8 cellular contexts compared by ENCODE assay signal in the genomic region with DNA sequence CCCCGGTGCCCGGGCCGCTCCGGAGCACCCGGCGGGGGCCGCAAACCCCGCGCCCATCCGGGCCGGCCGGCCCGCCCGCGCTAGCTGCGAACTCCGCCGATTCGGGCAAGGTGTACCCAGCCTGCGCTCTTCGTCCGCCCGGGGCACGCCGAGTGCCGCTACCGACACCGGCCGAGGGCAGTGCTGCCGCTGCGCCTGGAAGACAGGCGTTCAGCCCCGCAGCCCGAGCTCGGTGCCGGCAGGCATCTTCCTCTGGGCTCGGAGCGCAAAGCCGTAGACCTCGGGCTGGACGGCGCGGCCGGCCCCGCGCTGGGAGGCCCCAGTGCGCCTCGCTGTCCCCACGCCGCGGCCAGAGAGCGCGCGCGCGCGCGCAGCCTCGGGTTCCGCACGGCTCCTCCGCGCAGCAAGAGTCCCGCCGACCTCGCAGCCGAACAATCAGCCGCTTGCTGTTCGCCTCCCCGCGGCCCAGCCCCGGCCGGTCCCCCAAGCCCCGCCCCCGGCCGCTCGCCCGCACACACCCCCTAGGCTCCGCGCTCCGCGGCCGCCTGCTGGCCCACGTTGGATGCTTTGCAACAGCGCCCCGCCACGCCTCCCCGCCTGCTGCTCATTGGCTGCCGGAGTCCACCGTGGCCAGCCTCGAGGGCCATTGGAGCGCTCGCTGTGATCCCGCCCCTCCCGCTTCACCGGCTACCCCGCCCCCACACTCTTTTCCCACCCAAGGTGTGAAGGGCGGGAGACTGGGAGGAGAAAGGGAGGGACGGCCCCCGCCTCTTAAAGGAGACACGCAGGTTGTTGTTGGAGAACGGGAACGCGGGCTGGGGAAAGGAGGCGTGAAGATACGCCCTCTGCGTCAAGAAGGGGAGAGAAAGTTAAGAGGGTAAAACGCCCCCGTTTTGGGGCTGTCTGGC.
DNase-seq lines count a peak whose midpoint lies in the region; ATAC-seq and TF ChIP-seq lines count a peak whose summit lies in the region.

A gene with protein sequence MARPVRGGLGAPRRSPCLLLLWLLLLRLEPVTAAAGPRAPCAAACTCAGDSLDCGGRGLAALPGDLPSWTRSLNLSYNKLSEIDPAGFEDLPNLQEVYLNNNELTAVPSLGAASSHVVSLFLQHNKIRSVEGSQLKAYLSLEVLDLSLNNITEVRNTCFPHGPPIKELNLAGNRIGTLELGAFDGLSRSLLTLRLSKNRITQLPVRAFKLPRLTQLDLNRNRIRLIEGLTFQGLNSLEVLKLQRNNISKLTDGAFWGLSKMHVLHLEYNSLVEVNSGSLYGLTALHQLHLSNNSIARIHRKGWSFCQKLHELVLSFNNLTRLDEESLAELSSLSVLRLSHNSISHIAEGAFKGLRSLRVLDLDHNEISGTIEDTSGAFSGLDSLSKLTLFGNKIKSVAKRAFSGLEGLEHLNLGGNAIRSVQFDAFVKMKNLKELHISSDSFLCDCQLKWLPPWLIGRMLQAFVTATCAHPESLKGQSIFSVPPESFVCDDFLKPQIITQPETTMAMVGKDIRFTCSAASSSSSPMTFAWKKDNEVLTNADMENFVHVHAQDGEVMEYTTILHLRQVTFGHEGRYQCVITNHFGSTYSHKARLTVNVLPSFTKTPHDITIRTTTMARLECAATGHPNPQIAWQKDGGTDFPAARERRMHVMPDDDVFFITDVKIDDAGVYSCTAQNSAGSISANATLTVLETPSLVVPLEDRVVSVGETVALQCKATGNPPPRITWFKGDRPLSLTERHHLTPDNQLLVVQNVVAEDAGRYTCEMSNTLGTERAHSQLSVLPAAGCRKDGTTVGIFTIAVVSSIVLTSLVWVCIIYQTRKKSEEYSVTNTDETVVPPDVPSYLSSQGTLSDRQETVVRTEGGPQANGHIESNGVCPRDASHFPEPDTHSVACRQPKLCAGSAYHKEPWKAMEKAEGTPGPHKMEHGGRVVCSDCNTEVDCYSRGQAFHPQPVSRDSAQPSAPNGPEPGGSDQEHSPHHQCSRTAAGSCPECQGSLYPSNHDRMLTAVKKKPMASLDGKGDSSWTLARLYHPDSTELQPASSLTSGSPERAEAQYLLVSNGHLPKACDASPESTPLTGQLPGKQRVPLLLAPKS (minus strand): TSS at position 448 of the 908 bp plus-strand sequence. CDS start 615 bp downstream, outside the sequence.

- H3K4me3 ChIP-seq in AG04449 (ENCODE audit: low read depth, low read length) = peak within 1 kb of the TSS; percentile 81

- peak; percentile 68 for TF ChIP-seq CTCF in AG04449 (IDR thresholded peaks at IDR 0.05; ENCODE audit: insufficient read depth, low read length, missing control alignments)

- no peaks in the 10 kb centered on the region for H3K9me3 Mint-ChIP-seq in central memory CD8-positive, alpha-beta T cell

- H3K27me3 Mint-ChIP-seq in central memory CD8-positive, alpha-beta T cell = no peaks in the 10 kb centered on the region

- CTCF ChIA-PET in AG04449 (lab: Yijun Ruan, JAX) = interaction anchor here (1.9 to 2.6 kb wide), 2 partner anchors 93 to 321 kb away, joined by 5 to 11 read pairs; no protein-coding TSS in a partner anchor

- H3K27ac Mint-ChIP-seq in central memory CD8-positive, alpha-beta T cell (ENCODE audit: low read depth) = peak within 1 kb of the TSS; percentile 69

- DNase-seq in AG04449 (ENCODE audit: low read depth, low spot score) (peak; percentile 63), NCI-H226 (peak; percentile 84), islet precursor cell (peak; percentile 99)
- DNase-seq in central memory CD8-positive, alpha-beta T cell (ENCODE audit: low spot score in 2 of 2) = peak; percentile 92 to 94
- peak; percentile 98 for DNase-seq in stimulated activated CD4-positive, alpha-beta T cell treated with anti-CD3 and anti-CD28 coated beads, Interleukin-12 subunit alpha, Interleukin-12 subunit beta, amount 100 ng/mL, for 4 hours

- H3K36me3 Mint-ChIP-seq in central memory CD8-positive, alpha-beta T cell (ENCODE audit: insufficient read depth) = peaks cover 6% of the 10 kb centered on the region

- POLR2A ChIA-PET in AG04449 (lab: Yijun Ruan, JAX) = no interaction called here

- peaks cover 58% of the 10 kb centered on the region for H3K4me1 Mint-ChIP-seq in central memory CD8-positive, alpha-beta T cell

- ATAC-seq in GM18909 (IDR thresholded peaks at IDR 0.05; ENCODE audit: poor library complexity, unreplicated experiment) = peak; percentile 98
- ATAC-seq in HG03159 (IDR thresholded peaks at IDR 0.05; ENCODE audit: unreplicated experiment) = peak; percentile 98
- peak; percentile 95 to 96 for ATAC-seq in activated CD4-positive, CD25-positive, alpha-beta regulatory T cell treated with anti-CD3 and anti-CD28 coated beads, Interleukin-2, amount 50 U/mL, for 24 hours
- ATAC-seq in central memory CD8-positive, alpha-beta T cell (replicated peaks; ENCODE audit: extremely low read depth, poor library complexity, severe bottlenecking) = peak; percentile 91

- H3K4me3 Mint-ChIP-seq in central memory CD8-positive, alpha-beta T cell = peak within 1 kb of the TSS; percentile 81

Comparison
In these comparisons a context has a peak if more than half of its experiments do, and no peak if none do; other contexts are left out.
1. Peak in every context shown above with its lines: DNase-seq, ATAC-seq and H3K4me3 ChIP-seq.